ENCODE assay signal across 23 cellular contexts in the genomic region with DNA sequence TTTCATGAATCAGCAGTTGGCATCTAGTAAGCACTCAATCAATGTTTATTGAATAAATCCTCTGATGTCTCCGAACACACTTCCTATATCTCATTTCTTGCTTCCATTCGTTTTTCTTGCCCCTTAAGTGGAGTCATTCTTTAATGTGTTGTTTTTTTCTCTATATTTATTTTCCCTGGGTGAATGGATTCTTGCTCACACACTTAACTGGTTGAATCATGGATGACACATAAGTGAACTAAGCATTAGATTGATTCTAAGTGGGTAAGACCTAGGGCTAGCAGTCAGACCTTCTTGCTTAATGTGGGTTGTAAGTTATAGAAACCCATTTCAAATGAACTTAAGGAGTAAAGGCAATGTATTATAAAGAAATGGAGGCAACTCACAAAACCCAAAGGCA.
DNase-seq lines count a peak whose midpoint lies in the region; ATAC-seq and TF ChIP-seq lines count a peak whose summit lies in the region.
"Had no signal": no experiment of that assay in that cellular context is flagged by ENCODE, and none has a peak within 500 bp of the region (broad histone marks: within the 10 kb centered on the region; RNA-seq: fewer than 3 reads in every experiment).

No MANE protein-coding gene starts in this region.

- H3K36me3 ChIP-seq in ACC112 (ENCODE audit: insufficient read depth, low read length): no peaks in the 10 kb centered on the region
- H3K36me3 ChIP-seq: prostate gland, spleen, suprapubic skin, vagina had no signal

- peaks cover 5% of the 10 kb centered on the region for H3K4me1 ChIP-seq in ACC112 (ENCODE audit: control insufficient read depth, insufficient read depth, low read length, unreplicated experiment)
- H3K4me1 ChIP-seq: prostate gland, spleen, suprapubic skin, vagina had no signal

- no peaks in the 10 kb centered on the region for H3K27me3 Mint-ChIP-seq in activated T-helper 17 cell treated with anti-CD3 and anti-CD28 coated beads, Interleukin-2, amount 50 U/mL, for 72 hours
- H3K27me3 Mint-ChIP-seq: activated CD4-positive, alpha-beta T cell treated with anti-CD3 and anti-CD28 coated beads, Interleukin-2, amount 10 ng/mL, durations not matched to agents 7 days and 5 days; CD4-positive, alpha-beta T cell had no signal

- no peak for TF ChIP-seq CTCF in fibroblast of the aortic adventitia (IDR thresholded peaks at IDR 0.05; ENCODE audit: insufficient read depth, low read length)

- no peaks in the 10 kb centered on the region for H3K27me3 ChIP-seq in ACC112 (ENCODE audit: insufficient read depth, low read length)
- H3K27me3 ChIP-seq: suprapubic skin, vagina had no signal

- H3K4me3 ChIP-seq in ACC112 (ENCODE audit: low read depth, low read length): no peak overlapping the region
- H3K4me3 ChIP-seq in fibroblast of the aortic adventitia (ENCODE audit: low read depth, low read length): no peak overlapping the region
- H3K4me3 ChIP-seq: prostate gland, spleen, suprapubic skin, vagina had no signal

- H3K79me2 ChIP-seq in ACC112 (ENCODE audit: control insufficient read depth, insufficient read depth, low read length, unreplicated experiment): no peaks in the 10 kb centered on the region

- intact Hi-C loops in sciatic nerve (cut with DNase I): no loop called here

- no peaks in the 10 kb centered on the region for H3K36me3 Mint-ChIP-seq in activated T-helper 17 cell treated with anti-CD3 and anti-CD28 coated beads, Interleukin-2, amount 50 U/mL, for 72 hours (ENCODE audit: low read depth)

- no peak overlapping the region for H3K4me3 Mint-ChIP-seq in activated T-helper 17 cell treated with anti-CD3 and anti-CD28 coated beads, Interleukin-2, amount 50 U/mL, for 72 hours
- H3K4me3 Mint-ChIP-seq: activated CD4-positive, alpha-beta T cell treated with anti-CD3 and anti-CD28 coated beads, Interleukin-2, amount 10 ng/mL, durations not matched to agents 7 days and 5 days; CD4-positive, alpha-beta T cell; nephron progenitor cell had no signal

- DNase-seq in GM03348 (ENCODE audit: low spot score) (peak; percentile 1), fibroblast of the aortic adventitia (ENCODE audit: low read depth) (peak; percentile 39), NCI-H82 treated with DMSO at 0.1 percent for 48 hours (lab: John Stamatoyannopoulos, UW; ENCODE audit: unreplicated experiment) (no peak), sciatic nerve (ENCODE audit: low spot score) (no peak), NCI-H1436 treated with DMSO at 0.1 percent for 48 hours (lab: John Stamatoyannopoulos, UW) (no peak)
- DNase-seq: ACHN; activated CD4-positive, alpha-beta T cell treated with anti-CD3 and anti-CD28 coated beads, Interleukin-2, amount 10 ng/mL, durations not matched to agents 7 days and 5 days; activated naive CD4-positive, alpha-beta T cell; anterior cingulate cortex; CD4-positive, alpha-beta T cell; DMS79; midbrain; NCI-H1105; NCI-H2081 treated with DMSO at 0.1 percent for 48 hours; nephron progenitor cell; spleen; stimulated activated CD8-positive, alpha-beta memory T cell treated with anti-CD3 and anti-CD28 coated beads, Interleukin-4, amount 100 ng/mL, for 48 hours had no signal

- peaks cover 8% of the 10 kb centered on the region for H3K9me3 Mint-ChIP-seq in activated T-helper 17 cell treated with anti-CD3 and anti-CD28 coated beads, Interleukin-2, amount 50 U/mL, for 72 hours

- H3K27ac Mint-ChIP-seq in activated T-helper 17 cell treated with anti-CD3 and anti-CD28 coated beads, Interleukin-2, amount 50 U/mL, for 72 hours: peak overlapping the region; percentile 76
- H3K27ac Mint-ChIP-seq: activated CD4-positive, alpha-beta T cell treated with anti-CD3 and anti-CD28 coated beads, Interleukin-2, amount 10 ng/mL, durations not matched to agents 7 days and 5 days; CD4-positive, alpha-beta T cell; nephron progenitor cell had no signal

- peak; percentile 76 for ATAC-seq in activated T-helper 17 cell treated with anti-CD3 and anti-CD28 coated beads, Interleukin-2, amount 50 U/mL, for 72 hours (replicated peaks)
- ATAC-seq in HG02938 (IDR thresholded peaks at IDR 0.05; ENCODE audit: unreplicated experiment) (no peak), sciatic nerve (no peak)

- H3K27ac ChIP-seq in ACC112 (ENCODE audit: low read depth, low read length): peak overlapping the region; percentile 37
- H3K27ac ChIP-seq: prostate gland, spleen, suprapubic skin, vagina had no signal

- peak overlapping the region; percentile 50 for H2AFZ ChIP-seq in ACC112 (ENCODE audit: low read length, unreplicated experiment)

- H3K4me1 Mint-ChIP-seq in activated T-helper 17 cell treated with anti-CD3 and anti-CD28 coated beads, Interleukin-2, amount 50 U/mL, for 72 hours: peaks cover 6% of the 10 kb centered on the region
- H3K4me1 Mint-ChIP-seq: activated CD4-positive, alpha-beta T cell treated with anti-CD3 and anti-CD28 coated beads, Interleukin-2, amount 10 ng/mL, durations not matched to agents 7 days and 5 days; nephron progenitor cell had no signal

Comparison
In these comparisons a context has a peak if more than half of its experiments do, and no peak if none do; other contexts are left out.
1. DNase-seq: peak in GM03348 (single experiment) and fibroblast of the aortic adventitia (single experiment); none in NCI-H82 treated with DMSO at 0.1 percent for 48 hours (single experiment), sciatic nerve (single experiment) and NCI-H1436 treated with DMSO at 0.1 percent for 48 hours (single experiment).